ENCODE assay signal across 1 cellular context in the genomic region with DNA sequence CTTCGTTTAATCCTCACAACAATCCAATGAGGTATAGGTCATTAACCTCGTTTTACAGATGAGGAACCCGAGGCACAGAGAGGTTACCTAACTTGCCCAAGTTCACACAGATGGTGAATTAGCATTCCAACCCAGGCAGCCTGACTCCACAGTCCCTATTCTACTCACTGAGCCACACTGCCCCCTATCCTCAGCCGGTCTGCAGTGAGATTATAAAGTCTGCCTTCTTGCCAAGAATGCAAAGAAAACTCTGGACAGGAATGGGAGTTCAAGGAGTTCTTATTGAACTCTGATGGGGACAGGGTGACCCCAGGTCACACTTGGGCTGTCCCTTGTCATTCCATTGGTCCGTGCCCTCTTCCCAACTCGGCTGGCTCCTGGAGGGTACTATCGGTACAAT.
TF ChIP-seq lines count a peak whose summit lies in the region.

No MANE protein-coding gene starts in this region.

TF ChIP-seq in WTC11, 78 proteins besides CTCF, POLR2A, EP300 and RAD21 (continued from another document):
- TF ChIP-seq, protein P1, sequence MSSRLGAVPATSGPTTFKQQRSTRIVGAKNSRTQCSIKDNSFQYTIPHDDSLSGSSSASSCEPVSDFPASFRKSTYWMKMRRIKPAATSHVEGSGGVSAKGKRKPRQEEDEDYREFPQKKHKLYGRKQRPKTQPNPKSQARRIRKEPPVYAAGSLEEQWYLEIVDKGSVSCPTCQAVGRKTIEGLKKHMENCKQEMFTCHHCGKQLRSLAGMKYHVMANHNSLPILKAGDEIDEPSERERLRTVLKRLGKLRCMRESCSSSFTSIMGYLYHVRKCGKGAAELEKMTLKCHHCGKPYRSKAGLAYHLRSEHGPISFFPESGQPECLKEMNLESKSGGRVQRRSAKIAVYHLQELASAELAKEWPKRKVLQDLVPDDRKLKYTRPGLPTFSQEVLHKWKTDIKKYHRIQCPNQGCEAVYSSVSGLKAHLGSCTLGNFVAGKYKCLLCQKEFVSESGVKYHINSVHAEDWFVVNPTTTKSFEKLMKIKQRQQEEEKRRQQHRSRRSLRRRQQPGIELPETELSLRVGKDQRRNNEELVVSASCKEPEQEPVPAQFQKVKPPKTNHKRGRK (CRISPR knock-in tag; IDR thresholded peaks at IDR 0.05; ENCODE audit: borderline replicate concordance) = no peak
- TF ChIP-seq, protein P2, sequence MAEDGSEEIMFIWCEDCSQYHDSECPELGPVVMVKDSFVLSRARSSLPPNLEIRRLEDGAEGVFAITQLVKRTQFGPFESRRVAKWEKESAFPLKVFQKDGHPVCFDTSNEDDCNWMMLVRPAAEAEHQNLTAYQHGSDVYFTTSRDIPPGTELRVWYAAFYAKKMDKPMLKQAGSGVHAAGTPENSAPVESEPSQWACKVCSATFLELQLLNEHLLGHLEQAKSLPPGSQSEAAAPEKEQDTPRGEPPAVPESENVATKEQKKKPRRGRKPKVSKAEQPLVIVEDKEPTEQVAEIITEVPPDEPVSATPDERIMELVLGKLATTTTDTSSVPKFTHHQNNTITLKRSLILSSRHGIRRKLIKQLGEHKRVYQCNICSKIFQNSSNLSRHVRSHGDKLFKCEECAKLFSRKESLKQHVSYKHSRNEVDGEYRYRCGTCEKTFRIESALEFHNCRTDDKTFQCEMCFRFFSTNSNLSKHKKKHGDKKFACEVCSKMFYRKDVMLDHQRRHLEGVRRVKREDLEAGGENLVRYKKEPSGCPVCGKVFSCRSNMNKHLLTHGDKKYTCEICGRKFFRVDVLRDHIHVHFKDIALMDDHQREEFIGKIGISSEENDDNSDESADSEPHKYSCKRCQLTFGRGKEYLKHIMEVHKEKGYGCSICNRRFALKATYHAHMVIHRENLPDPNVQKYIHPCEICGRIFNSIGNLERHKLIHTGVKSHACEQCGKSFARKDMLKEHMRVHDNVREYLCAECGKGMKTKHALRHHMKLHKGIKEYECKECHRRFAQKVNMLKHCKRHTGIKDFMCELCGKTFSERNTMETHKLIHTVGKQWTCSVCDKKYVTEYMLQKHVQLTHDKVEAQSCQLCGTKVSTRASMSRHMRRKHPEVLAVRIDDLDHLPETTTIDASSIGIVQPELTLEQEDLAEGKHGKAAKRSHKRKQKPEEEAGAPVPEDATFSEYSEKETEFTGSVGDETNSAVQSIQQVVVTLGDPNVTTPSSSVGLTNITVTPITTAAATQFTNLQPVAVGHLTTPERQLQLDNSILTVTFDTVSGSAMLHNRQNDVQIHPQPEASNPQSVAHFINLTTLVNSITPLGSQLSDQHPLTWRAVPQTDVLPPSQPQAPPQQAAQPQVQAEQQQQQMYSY (CRISPR knock-in tag; IDR thresholded peaks at IDR 0.05) = peak; percentile 48; the same call in 1 of the 2 replicates
- TF ChIP-seq, protein P3, sequence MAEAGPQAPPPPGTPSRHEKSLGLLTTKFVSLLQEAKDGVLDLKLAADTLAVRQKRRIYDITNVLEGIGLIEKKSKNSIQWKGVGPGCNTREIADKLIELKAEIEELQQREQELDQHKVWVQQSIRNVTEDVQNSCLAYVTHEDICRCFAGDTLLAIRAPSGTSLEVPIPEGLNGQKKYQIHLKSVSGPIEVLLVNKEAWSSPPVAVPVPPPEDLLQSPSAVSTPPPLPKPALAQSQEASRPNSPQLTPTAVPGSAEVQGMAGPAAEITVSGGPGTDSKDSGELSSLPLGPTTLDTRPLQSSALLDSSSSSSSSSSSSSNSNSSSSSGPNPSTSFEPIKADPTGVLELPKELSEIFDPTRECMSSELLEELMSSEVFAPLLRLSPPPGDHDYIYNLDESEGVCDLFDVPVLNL (CRISPR knock-in tag; IDR thresholded peaks at IDR 0.05; ENCODE audit: borderline replicate concordance, low read depth) = no peak
